ENCODE assay signal across 14 cellular contexts in the genomic region with DNA sequence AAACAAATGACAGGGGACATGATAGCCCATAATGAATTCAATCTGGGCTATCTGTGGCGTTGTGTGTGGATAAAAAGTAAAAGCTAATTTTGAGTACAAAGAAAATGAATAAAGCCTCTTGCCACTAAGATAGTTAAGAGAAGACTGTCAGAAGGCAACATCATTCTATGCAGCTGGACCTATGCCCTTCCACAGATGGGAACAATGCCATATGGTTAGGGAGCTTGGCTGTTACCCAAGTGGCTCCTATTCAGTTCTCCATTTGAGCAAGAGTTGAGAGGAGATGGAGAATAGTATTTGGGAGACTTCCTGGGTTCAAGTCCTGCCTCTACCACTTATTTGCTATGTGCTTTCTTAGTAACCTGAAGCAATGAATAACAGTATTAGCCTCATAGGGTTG.
DNase-seq lines count a peak whose midpoint lies in the region; ATAC-seq and TF ChIP-seq lines count a peak whose summit lies in the region.
"Had no signal": no experiment of that assay in that cellular context is flagged by ENCODE, and none has a peak within 500 bp of the region (broad histone marks: within the 10 kb centered on the region; RNA-seq: fewer than 3 reads in every experiment).

No MANE protein-coding gene starts in this region.

- no peaks in the 10 kb centered on the region for H3K23me2 ChIP-seq in H9 (ENCODE audit: insufficient read length, low read depth, low read length, poor library complexity, severe bottlenecking)

- H4K5ac ChIP-seq in H9 (ENCODE audit: insufficient read length, low read depth, low read length) = no peak overlapping the region

- no CpG with 5 or more reads among the region's 1 CpG for WGBS in H9 (ENCODE audit: extremely low coverage, insufficient read length, low lambda C conversion rate)

- no peaks in the 10 kb centered on the region for H3K36me3 Mint-ChIP-seq in H9 (ENCODE audit: insufficient read depth in 1 of 3, low read depth in 3 of 3)

- no peak overlapping the region for H2BK15ac ChIP-seq in H9 (ENCODE audit: low read depth, low read length)

- H2BK20ac ChIP-seq in H9 (ENCODE audit: low read depth, low read length, poor library complexity, severe bottlenecking) = no peak overlapping the region

- H3K14ac ChIP-seq in H9 (ENCODE audit: insufficient read depth, low read length) = no peak overlapping the region

- H4K20me1 ChIP-seq in BLaER1 (no peaks in the 10 kb centered on the region), H9 (ENCODE audit: control insufficient read depth, insufficient read depth, insufficient read length) (no peaks in the 10 kb centered on the region)

- no peak for TF ChIP-seq CTCF in H9 (conservative IDR thresholded peaks at IDR 0.05)

- no peaks in the 10 kb centered on the region; the same call in 1 of the 2 replicates for H3K27me3 Mint-ChIP-seq in H9 (ENCODE audit: low read depth)
- H3K27me3 Mint-ChIP-seq: progenitor cell of endocrine pancreas had no signal

- H3K36me3 ChIP-seq in BLaER1 = no peaks in the 10 kb centered on the region
- H3K36me3 ChIP-seq: thyroid gland, WERI-Rb-1 had no signal

- no peak overlapping the region for H3K56ac ChIP-seq in H9 (ENCODE audit: insufficient read length, low read depth, low read length)

- no peaks in the 10 kb centered on the region for H3K79me1 ChIP-seq in H9 (ENCODE audit: insufficient read depth, low read depth, low read length, poor library complexity, severe bottlenecking)

- peaks cover 27 to 29% of the 10 kb centered on the region in 2 experiments for H3K4me1 Mint-ChIP-seq in H9

- no peak overlapping the region for H2BK5ac ChIP-seq in H9 (ENCODE audit: insufficient read length, low read length)

- H2AK5ac ChIP-seq in H9 (ENCODE audit: insufficient read length, low read length) = no peak overlapping the region

- H3K18ac ChIP-seq in H9 (ENCODE audit: insufficient read length, low read depth, low read length) = no peak overlapping the region

- H3K27ac ChIP-seq in BLaER1 (peak overlapping the region; percentile 71; the same call in 1 of the 2 replicates), H9 (ENCODE audit: insufficient read length, low read depth, low read length) (no peak overlapping the region)
- H3K27ac ChIP-seq: thyroid gland, WERI-Rb-1 had no signal

- no peak overlapping the region for H4K91ac ChIP-seq in H9 (ENCODE audit: insufficient read length, low read depth, low read length)

- no peak overlapping the region for H3K23ac ChIP-seq in H9 (ENCODE audit: insufficient read length, low read depth, low read length)

- H3K4me3 Mint-ChIP-seq in H9 = no peak overlapping the region
- H3K4me3 Mint-ChIP-seq: activated CD8-positive, alpha-beta memory T cell treated with anti-CD3 and anti-CD28 coated beads, Interleukin-2, amount 10 ng/mL, durations not matched to agents 7 days and 5 days had no signal

- H3K9ac ChIP-seq in BLaER1 (no peak overlapping the region), H9 (ENCODE audit: extremely low read depth, insufficient read length, low read length) (no peak overlapping the region)

- H3K27me3 ChIP-seq in BLaER1 (no peaks in the 10 kb centered on the region), H9 (ENCODE audit: insufficient read depth, low read length) (no peaks in the 10 kb centered on the region)
- H3K27me3 ChIP-seq: thyroid gland had no signal

- peaks cover 93% of the 10 kb centered on the region for H3K4me1 ChIP-seq in BLaER1
- peaks cover 4% of the 10 kb centered on the region; the same call in 1 of the 2 replicates for H3K4me1 ChIP-seq in H9 (ENCODE audit: insufficient read depth, low read length)

- no peaks in the 10 kb centered on the region for H3K9me3 Mint-ChIP-seq in H9

- DNase-seq in LHCN-M2 (ENCODE audit: low read depth) = peak; percentile 31
- DNase-seq in astrocyte of the hippocampus (ENCODE audit: low read depth, low spot score) = peak; percentile 38
- DNase-seq in lung microvascular endothelial cell (ENCODE audit: low read depth in 2 of 2) = peak; percentile 65 to 69
- no peak for DNase-seq in NCI-H2227 treated with DMSO at 0.1 percent for 48 hours (lab: John Stamatoyannopoulos, UW)
- DNase-seq in GOT3 (lab: John Stamatoyannopoulos, UW) = no peak
- no peak for DNase-seq in H9
- DNase-seq: activated CD8-positive, alpha-beta memory T cell treated with anti-CD3 and anti-CD28 coated beads, Interleukin-2, amount 10 ng/mL, durations not matched to agents 7 days and 5 days; activated naive CD8-positive, alpha-beta T cell treated with anti-CD3 and anti-CD28 coated beads, Interleukin-2, amount 10 ng/mL, durations not matched to agents 7 days and 5 days; OCI-M1; thyroid gland; WERI-Rb-1 had no signal

- H2AFZ ChIP-seq in H9 (ENCODE audit: low read length) = no peak overlapping the region

- H3K9me3 ChIP-seq in BLaER1 = no peaks in the 10 kb centered on the region
- H3K9me3 ChIP-seq in H9 (ENCODE audit: control insufficient read depth, low read depth, low read length) = no peaks in the 10 kb centered on the region
- H3K9me3 ChIP-seq: thyroid gland had no signal

- no peak overlapping the region for H2BK12ac ChIP-seq in H9 (ENCODE audit: insufficient read length, low read depth, low read length)

- H3K79me2 ChIP-seq in H9 (ENCODE audit: insufficient read depth, low read length) = no peaks in the 10 kb centered on the region

- no peak overlapping the region for H2BK120ac ChIP-seq in H9 (ENCODE audit: low read depth, low read length, poor library complexity, severe bottlenecking)

- no peak overlapping the region for H3K27ac Mint-ChIP-seq in H9
- H3K27ac Mint-ChIP-seq: progenitor cell of endocrine pancreas had no signal

- H3K4me2 ChIP-seq in BLaER1 (peak overlapping the region; percentile 80), H9 (ENCODE audit: insufficient read depth, insufficient read length, low read length) (no peak overlapping the region)

- H4K8ac ChIP-seq in H9 (replicated peaks; ENCODE audit: insufficient read length, low read depth, low read length) = no peak overlapping the region

- H3K4ac ChIP-seq in H9 (ENCODE audit: low read depth, low read length) = no peak overlapping the region

- H3T11ph ChIP-seq in H9 (ENCODE audit: low read length) = no peak overlapping the region

- no peak for ATAC-seq in HG02678 (IDR thresholded peaks at IDR 0.05; ENCODE audit: unreplicated experiment)

- no peak overlapping the region for H3K4me3 ChIP-seq in BLaER1
- H3K4me3 ChIP-seq: thyroid gland had no signal

Comparison
In these comparisons a context has a peak if more than half of its experiments do, and no peak if none do; other contexts are left out.
1. DNase-seq: peak in LHCN-M2 (single experiment), astrocyte of the hippocampus (single experiment) and lung microvascular endothelial cell (2 of 2); none in NCI-H2227 treated with DMSO at 0.1 percent for 48 hours (single experiment), GOT3 (single experiment) and H9 (single experiment).